8 cellular contexts compared by ENCODE assay signal in genomic region chr10:97321032-97321806, GRCh38. TPM values are rescaled to one million over a fixed set of nuclear protein-coding genes. Genes with fewer than 3 reads are reported as not detected.
DNase-seq lines count a peak whose midpoint lies in the region; ATAC-seq and TF ChIP-seq lines count a peak whose summit lies in the region.

No MANE protein-coding gene starts in this region.

- H3K27me3 Mint-ChIP-seq in activated naive CD4-positive, alpha-beta T cell treated with anti-CD3 and anti-CD28 coated beads for 36 hours (ENCODE audit: low read depth) = no peaks in the 10 kb centered on the region
- peaks cover 2% of the 10 kb centered on the region for H3K27me3 Mint-ChIP-seq in activated CD8-positive, alpha-beta T cell treated with anti-CD3 and anti-CD28 coated beads for 36 hours

- POLR2A ChIA-PET in activated CD8-positive, alpha-beta T cell treated with anti-CD3 and anti-CD28 coated beads for 36 hours (lab: Charles Lee) = interaction anchor here (1.4 to 2.8 kb wide), 2 partner anchors 12 to 29 kb away, joined by 3 to 18 read pairs; partner anchors contain the start of gene FRAT2

- H3K4me3 Mint-ChIP-seq in activated naive CD4-positive, alpha-beta T cell treated with anti-CD3 and anti-CD28 coated beads for 36 hours = peak overlapping the region; percentile 87
- H3K4me3 Mint-ChIP-seq in activated CD8-positive, alpha-beta T cell treated with anti-CD3 and anti-CD28 coated beads for 36 hours = peak overlapping the region; percentile 83

- TF ChIP-seq CTCF in activated CD8-positive, alpha-beta T cell treated with anti-CD3 and anti-CD28 coated beads for 36 hours (IDR thresholded peaks at IDR 0.05) = no peak
- no peak for TF ChIP-seq CTCF in heart right ventricle (IDR thresholded peaks at IDR 0.05)
- TF ChIP-seq CTCF in parathyroid adenoma (IDR thresholded peaks at IDR 0.05) = no peak
- no peak for TF ChIP-seq CTCF in GM13977 (IDR thresholded peaks at IDR 0.05; ENCODE audit: extremely low read depth, insufficient read depth, missing control alignments)
- no peak for TF ChIP-seq CTCF in foreskin keratinocyte (conservative IDR thresholded peaks at IDR 0.05)

- H3K9ac ChIP-seq in parathyroid adenoma = no peak overlapping the region

- no peaks in the 10 kb centered on the region for H3K36me3 Mint-ChIP-seq in activated naive CD4-positive, alpha-beta T cell treated with anti-CD3 and anti-CD28 coated beads for 36 hours (ENCODE audit: low read depth)
- no peaks in the 10 kb centered on the region for H3K36me3 Mint-ChIP-seq in activated CD8-positive, alpha-beta T cell treated with anti-CD3 and anti-CD28 coated beads for 36 hours (ENCODE audit: low read depth)

- DNase-seq in activated naive CD4-positive, alpha-beta T cell treated with anti-CD3 and anti-CD28 coated beads for 36 hours = peak; percentile 31
- DNase-seq in activated naive CD4-positive, alpha-beta T cell treated with Interleukin-2 at 50 U/mL for 16 hours = no peak
- peak; percentile 28 for DNase-seq in activated CD8-positive, alpha-beta T cell treated with anti-CD3 and anti-CD28 coated beads for 36 hours
- DNase-seq in heart right ventricle (peak; percentile 34 to 43), GM13977 (ENCODE audit: low spot score) (no peak), foreskin keratinocyte (no peak)

- no peaks in the 10 kb centered on the region for H3K9me3 Mint-ChIP-seq in activated naive CD4-positive, alpha-beta T cell treated with anti-CD3 and anti-CD28 coated beads for 36 hours
- H3K9me3 Mint-ChIP-seq in activated CD8-positive, alpha-beta T cell treated with anti-CD3 and anti-CD28 coated beads for 36 hours = no peaks in the 10 kb centered on the region

- no peaks in the 10 kb centered on the region for H3K79me2 ChIP-seq in parathyroid adenoma

- H3K27ac ChIP-seq in heart right ventricle (peak overlapping the region in 8 of 10 donors; percentile 4 to 100 (median 98)), parathyroid adenoma (no peak overlapping the region), foreskin keratinocyte (no peak overlapping the region)

- H3K27ac Mint-ChIP-seq in activated naive CD4-positive, alpha-beta T cell treated with anti-CD3 and anti-CD28 coated beads for 36 hours = no peak overlapping the region
- H3K27ac Mint-ChIP-seq in activated CD8-positive, alpha-beta T cell treated with anti-CD3 and anti-CD28 coated beads for 36 hours = peak overlapping the region; percentile 82

- in situ Hi-C loops in GM13977 (cut with MboI; ENCODE audit: low pct_unique_long_range_greater_than_20kb, low sequenced_read_pairs, unreplicated experiment) = no loop called here

- intact Hi-C loops in activated naive CD4-positive, alpha-beta T cell treated with anti-CD3 and anti-CD28 coated beads for 36 hours (cut with micrococcal nuclease) = loop anchor here (2.0 kb wide), 1 partner anchor 42 kb away; no protein-coding TSS in a partner anchor
- intact Hi-C loops in activated CD8-positive, alpha-beta T cell treated with anti-CD3 and anti-CD28 coated beads for 36 hours (cut with micrococcal nuclease) = no loop called here
- intact Hi-C loops in heart right ventricle (cut with DNase I) = loop anchor here in 3 of 10 donors (1.0 to 5.0 kb wide), 3 partner anchors 11 to 34 kb away; partner anchors contain the start of gene FRAT2 (in 1 of the 3)

- WGBS in heart right ventricle, 2 donors = 24 to 34% methylated on average over 38 of the region's 38 CpGs

- peak overlapping the region; percentile 82 for H3K4me2 ChIP-seq in parathyroid adenoma (ENCODE audit: low read length)

- no peak for ATAC-seq in activated CD8-positive, alpha-beta T cell treated with anti-CD3 and anti-CD28 coated beads for 36 hours
- peak in 3 of 8 donors; percentile 3 to 18 (median 5) for ATAC-seq in heart right ventricle
- no peak for ATAC-seq in HG03439 (IDR thresholded peaks at IDR 0.05; ENCODE audit: unreplicated experiment)
- ATAC-seq in foreskin keratinocyte = no peak

- CTCF ChIA-PET in activated naive CD4-positive, alpha-beta T cell treated with anti-CD3 and anti-CD28 coated beads for 36 hours (lab: Charles Lee) = interaction anchor here (1.2 to 2.2 kb wide), 3 partner anchors 12 to 296 kb away, joined by 3 to 13 read pairs (median 8); no protein-coding TSS in a partner anchor
- CTCF ChIA-PET in activated CD8-positive, alpha-beta T cell treated with anti-CD3 and anti-CD28 coated beads for 36 hours (lab: Charles Lee) = interaction anchor here (1.1 to 3.0 kb wide), 2 partner anchors 13 to 43 kb away, joined by 4 to 15 read pairs; partner anchors contain the start of gene FRAT2

- H3K4me1 ChIP-seq in heart right ventricle (peaks cover 6 to 44% (median 24%) of the 10 kb centered on the region in 9 donors), parathyroid adenoma (peaks cover 3% of the 10 kb centered on the region), foreskin keratinocyte (no peaks in the 10 kb centered on the region)

- peaks cover 23% of the 10 kb centered on the region for H3K4me1 Mint-ChIP-seq in activated naive CD4-positive, alpha-beta T cell treated with anti-CD3 and anti-CD28 coated beads for 36 hours (ENCODE audit: low read depth)
- peaks cover 21% of the 10 kb centered on the region for H3K4me1 Mint-ChIP-seq in activated CD8-positive, alpha-beta T cell treated with anti-CD3 and anti-CD28 coated beads for 36 hours (ENCODE audit: low read depth)

- no peak overlapping the region for H2AFZ ChIP-seq in parathyroid adenoma

- H3K9me3 ChIP-seq in heart right ventricle (no peaks in the 10 kb centered on the region), parathyroid adenoma (ENCODE audit: control insufficient read depth, low read length) (no peaks in the 10 kb centered on the region)

- no peaks in the 10 kb centered on the region for H3K36me3 ChIP-seq in heart right ventricle
- no peaks in the 10 kb centered on the region for H3K36me3 ChIP-seq in parathyroid adenoma (ENCODE audit: control insufficient read depth, insufficient read depth, low read length)

- H3K4me3 ChIP-seq in heart right ventricle (peak overlapping the region; percentile 51 to 97 (median 84)), parathyroid adenoma (ENCODE audit: low read depth, low read length) (no peak overlapping the region)

- no peaks in the 10 kb centered on the region for H3K27me3 ChIP-seq in heart right ventricle
- H3K27me3 ChIP-seq in parathyroid adenoma (ENCODE audit: control insufficient read depth, insufficient read depth, low read length) = no peaks in the 10 kb centered on the region
- H3K27me3 ChIP-seq in foreskin keratinocyte = peaks cover 21% of the 10 kb centered on the region

RNA-seq across cellular contexts. Expression of gene FRAT1, which starts 2.1 kb away (rescaled TPM):
- 1 to 10 TPM; 2.3 to 3.0 TPM for total RNA-seq in activated naive CD4-positive, alpha-beta T cell treated with anti-CD3 and anti-CD28 coated beads for 36 hours
- 1 to 10 TPM; 3.0 to 3.2 TPM for total RNA-seq in activated CD8-positive, alpha-beta T cell treated with anti-CD3 and anti-CD28 coated beads for 36 hours
- total RNA-seq in heart right ventricle = 1 to 10 TPM; 2.3 to 6.6 (median 3.1) TPM
- polyA plus RNA-seq in heart right ventricle = 1 to 10 TPM; 1.3 to 1.5 TPM
- total RNA-seq in foreskin keratinocyte = 0.95 and 1.0 TPM in 2 replicates
- polyA plus RNA-seq in foreskin keratinocyte = 0.93 and 0.94 TPM in 2 replicates

RNA-seq across cellular contexts. Expression of gene FRAT2, which starts 13.3 kb away (rescaled TPM):
- total RNA-seq in activated naive CD4-positive, alpha-beta T cell treated with anti-CD3 and anti-CD28 coated beads for 36 hours = 1 to 10 TPM; 5.1 to 5.6 TPM
- total RNA-seq in activated CD8-positive, alpha-beta T cell treated with anti-CD3 and anti-CD28 coated beads for 36 hours = 1 to 10 TPM; 5.6 to 6.4 TPM
- total RNA-seq in heart right ventricle (10 to 100 TPM in 1 of 10 donors, 1 to 10 TPM in 9; 3.9 to 11.0 (median 5.8) TPM), foreskin keratinocyte (7.1 and 8.1 TPM in 2 replicates)
- polyA plus RNA-seq in heart right ventricle (1 to 10 TPM; 2.9 to 4.5 TPM), foreskin keratinocyte (6.4 and 8.6 TPM in 2 replicates)

RNA-seq across cellular contexts. Expression of gene ARHGAP19, which starts 28.8 kb away (rescaled TPM):
- 10 to 100 TPM; 76.7 to 91.9 TPM for total RNA-seq in activated naive CD4-positive, alpha-beta T cell treated with anti-CD3 and anti-CD28 coated beads for 36 hours
- total RNA-seq in activated CD8-positive, alpha-beta T cell treated with anti-CD3 and anti-CD28 coated beads for 36 hours = 10 to 100 TPM; 42.3 to 53.2 TPM
- 1 to 10 TPM; 2.3 to 6.2 (median 3.6) TPM for total RNA-seq in heart right ventricle
- 1 to 10 TPM; 1.5 to 1.7 TPM for polyA plus RNA-seq in heart right ventricle
- 12.0 and 12.3 TPM in 2 replicates for total RNA-seq in foreskin keratinocyte
- 4.3 and 5.5 TPM in 2 replicates for polyA plus RNA-seq in foreskin keratinocyte

Comparison
In these comparisons a context has a peak if more than half of its experiments do, and no peak if none do; other contexts are left out.
1. DNase-seq: peak in activated naive CD4-positive, alpha-beta T cell treated with anti-CD3 and anti-CD28 coated beads for 36 hours (single experiment), activated CD8-positive, alpha-beta T cell treated with anti-CD3 and anti-CD28 coated beads for 36 hours (single experiment) and heart right ventricle (2 of 2); none in activated naive CD4-positive, alpha-beta T cell treated with Interleukin-2 at 50 U/mL for 16 hours (single experiment), GM13977 (single experiment) and foreskin keratinocyte (0 of 2).
2. H3K27ac ChIP-seq: peak in heart right ventricle (8 of 10); none in parathyroid adenoma (single experiment) and foreskin keratinocyte (single experiment).